Comparison of ENCODE assay signal across 16 cellular contexts in the genomic region with DNA sequence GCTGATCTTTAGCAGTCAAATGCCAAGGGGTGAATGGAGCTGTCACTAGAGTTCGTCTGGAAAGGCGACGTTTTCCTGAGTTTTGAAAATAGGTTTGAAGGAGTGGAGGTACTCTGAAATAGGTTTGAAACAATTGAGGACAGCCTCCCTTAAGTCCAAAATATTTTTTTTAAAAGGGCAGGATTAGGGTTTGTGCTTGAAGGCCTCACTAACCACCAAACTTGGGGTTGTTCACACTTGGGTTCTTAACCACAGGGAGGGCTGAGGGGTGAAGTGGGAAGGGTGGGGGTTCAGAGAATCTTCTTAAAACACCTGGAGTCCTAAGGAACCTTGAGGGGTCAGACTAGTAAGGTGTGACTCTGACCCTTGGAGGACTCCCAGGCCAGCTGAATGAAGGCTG. TPM values are rescaled to one million over a fixed set of nuclear protein-coding genes. Genes with fewer than 3 reads are reported as not detected.
DNase-seq lines count a peak whose midpoint lies in the region; ATAC-seq, FAIRE-seq and TF ChIP-seq lines count a peak whose summit lies in the region.
"Had no signal": no experiment of that assay in that cellular context is flagged by ENCODE, and none has a peak within 500 bp of the region (broad histone marks: within the 10 kb centered on the region; RNA-seq: fewer than 3 reads in every experiment).

No MANE protein-coding gene starts in this region.

- no peak overlapping the region for H3K4me2 ChIP-seq in OCI-LY3 (ENCODE audit: low read length)
- no peak overlapping the region for H3K4me2 ChIP-seq in K562 (ENCODE audit: insufficient read depth, low read length)
- no peak overlapping the region for H3K4me2 ChIP-seq in parathyroid adenoma (ENCODE audit: low read length)

- in situ Hi-C loops in K562 (cut with MboI) = no loop called here

- H3K9me3 ChIP-seq in OCI-LY3 (ENCODE audit: insufficient read depth, low read length) (no peaks in the 10 kb centered on the region), K562 (replicated peaks; ENCODE audit: control insufficient read depth, insufficient read depth, low read depth, low read length) (no peaks in the 10 kb centered on the region), parathyroid adenoma (ENCODE audit: control insufficient read depth, low read length) (no peaks in the 10 kb centered on the region), lower lobe of right lung (no peaks in the 10 kb centered on the region)
- H3K9me3 ChIP-seq: left lung, upper lobe of left lung had no signal

- no peaks in the 10 kb centered on the region for H3K9me3 Mint-ChIP-seq in activated T-cell treated with anti-CD3 and anti-CD28 coated beads, Interleukin-2, amount 50 U/mL, for 72 hours
- H3K9me3 Mint-ChIP-seq in activated T-cell treated with anti-CD3 and anti-CD28 coated beads, Interleukin-2, amount 50 U/mL, for 4 hours = no peaks in the 10 kb centered on the region
- H3K9me3 Mint-ChIP-seq: activated naive CD4-positive, alpha-beta T cell treated with anti-CD3 and anti-CD28 coated beads for 36 hours; endodermal cell; nephron had no signal

- H3K27me3 Mint-ChIP-seq in activated T-cell treated with anti-CD3 and anti-CD28 coated beads, Interleukin-2, amount 50 U/mL, for 72 hours (ENCODE audit: low read depth) = no peaks in the 10 kb centered on the region
- H3K27me3 Mint-ChIP-seq in activated T-cell treated with anti-CD3 and anti-CD28 coated beads, Interleukin-2, amount 50 U/mL, for 4 hours (ENCODE audit: low read depth) = no peaks in the 10 kb centered on the region

- H2AFZ ChIP-seq in OCI-LY3 (ENCODE audit: low read depth, low read length) = peak overlapping the region; percentile 68
- H2AFZ ChIP-seq in K562 (ENCODE audit: low read depth, low read length) = peak overlapping the region; percentile 93
- peak overlapping the region; percentile 76 for H2AFZ ChIP-seq in parathyroid adenoma

- no peaks in the 10 kb centered on the region for H3K36me3 Mint-ChIP-seq in activated T-cell treated with anti-CD3 and anti-CD28 coated beads, Interleukin-2, amount 50 U/mL, for 72 hours (ENCODE audit: insufficient read depth in 2 of 2)
- no peaks in the 10 kb centered on the region for H3K36me3 Mint-ChIP-seq in activated T-cell treated with anti-CD3 and anti-CD28 coated beads, Interleukin-2, amount 50 U/mL, for 4 hours (ENCODE audit: insufficient read depth)

- no peak for FAIRE-seq in K562 (lab: Jason Lieb, UNC)

- H3K9me1 ChIP-seq in K562 (ENCODE audit: control insufficient read depth, insufficient read depth, low read length) = no peaks in the 10 kb centered on the region

- CTCF ChIA-PET in K562 (lab: Yijun Ruan, JAX; ENCODE audit: low intra/inter-chr PET ratio) = interaction anchor here (0.9 to 2.8 kb wide), 6 partner anchors 72 to 296 kb away, joined by 3 to 29 read pairs (median 7); no protein-coding TSS in a partner anchor

- intact Hi-C loops in K562 (cut with micrococcal nuclease) (loop anchor here (2.0 to 10.0 kb wide), 4 partner anchors 83 to 297 kb away; a partner anchor contains a TSS), lower lobe of right lung (cut with DNase I) (no loop called here)

- ATAC-seq in activated T-cell treated with anti-CD3 and anti-CD28 coated beads, Interleukin-2, amount 50 U/mL, for 72 hours (replicated peaks in 1 of 2) = no peak
- ATAC-seq in activated T-cell treated with anti-CD3 and anti-CD28 coated beads, Interleukin-2, amount 50 U/mL, for 4 hours = no peak
- no peak for ATAC-seq in K562
- ATAC-seq in activated CD4-positive, CD25-positive, alpha-beta regulatory T cell treated with anti-CD3 and anti-CD28 coated beads, Interleukin-2, amount 50 U/mL, for 24 hours = no peak
- ATAC-seq in lower lobe of right lung = no peak

- no peak overlapping the region for H3K9ac ChIP-seq in OCI-LY3 (ENCODE audit: low read length)
- 0 out of 4 replicates have a peak overlapping the region, but pooled peaks of 1 of the 2 experiments have one; percentile 14 for H3K9ac ChIP-seq in K562 (ENCODE audit: insufficient read depth in 1 of 2, low read depth in 2 of 2, low read length in 2 of 2)
- H3K9ac ChIP-seq in parathyroid adenoma = no peak overlapping the region

- H3K79me2 ChIP-seq in OCI-LY3 (ENCODE audit: low read length) (no peaks in the 10 kb centered on the region), K562 (ENCODE audit: control insufficient read depth, insufficient read depth, low read length) (no peaks in the 10 kb centered on the region), parathyroid adenoma (no peaks in the 10 kb centered on the region)

- POLR2A ChIA-PET in K562 (lab: Yijun Ruan, JAX) = interaction anchor here (0.6 to 2.3 kb wide), 8 partner anchors 7 to 268 kb away, joined by 3 to 9 read pairs (median 4); a partner anchor contains a TSS

- H3K4me3 Mint-ChIP-seq in activated T-cell treated with anti-CD3 and anti-CD28 coated beads, Interleukin-2, amount 50 U/mL, for 72 hours = no peak overlapping the region
- H3K4me3 Mint-ChIP-seq in activated T-cell treated with anti-CD3 and anti-CD28 coated beads, Interleukin-2, amount 50 U/mL, for 4 hours = no peak overlapping the region
- H3K4me3 Mint-ChIP-seq: endodermal cell, nephron had no signal

- TF ChIP-seq EP300 in K562 (IDR thresholded peaks at IDR 0.05; ENCODE audit: low read length) = no peak

- H3K36me3 ChIP-seq in OCI-LY3 (replicated peaks; ENCODE audit: low read depth, low read length) (no peaks in the 10 kb centered on the region), K562 (ENCODE audit: control insufficient read depth, insufficient read depth, low read length) (no peaks in the 10 kb centered on the region), parathyroid adenoma (ENCODE audit: control insufficient read depth, insufficient read depth, low read length) (no peaks in the 10 kb centered on the region), lower lobe of right lung (no peaks in the 10 kb centered on the region)
- H3K36me3 ChIP-seq: left lung, upper lobe of left lung had no signal

- no peaks in the 10 kb centered on the region for H4K20me1 ChIP-seq in OCI-LY3 (ENCODE audit: insufficient read depth, low read length)
- H4K20me1 ChIP-seq in K562 (replicated peaks; ENCODE audit: control insufficient read depth, insufficient read depth, low read length) = peaks cover 8% of the 10 kb centered on the region; the same call in 1 of the 2 replicates

- no peak for TF ChIP-seq RAD21 in K562 (CRISPR knock-in tag; conservative IDR thresholded peaks at IDR 0.05 in 1 of 2, IDR thresholded peaks at IDR 0.05 in 1 of 2)

- no peak for TF ChIP-seq CTCF in OCI-LY3 (IDR thresholded peaks at IDR 0.05; ENCODE audit: low read depth, low read length)
- TF ChIP-seq CTCF in K562 (IDR thresholded peaks at IDR 0.05 in 2 of 3, conservative IDR thresholded peaks at IDR 0.05 in 1 of 3; ENCODE audit: insufficient read depth in 2 of 3, low read depth in 1 of 3, low read length in 3 of 3) = no peak
- no peak for TF ChIP-seq CTCF in parathyroid adenoma (IDR thresholded peaks at IDR 0.05)
- TF ChIP-seq CTCF in lower lobe of right lung (IDR thresholded peaks at IDR 0.05) = no peak

- DNase-seq in activated T-cell treated with anti-CD3 and anti-CD28 coated beads, Interleukin-2, amount 50 U/mL, for 72 hours = no peak
- DNase-seq in activated T-cell treated with anti-CD3 and anti-CD28 coated beads, Interleukin-2, amount 50 U/mL, for 4 hours = no peak
- DNase-seq in K562 (ENCODE audit: extremely low read depth in 1 of 4, low spot score in 3 of 4) (no peak), HuH-7 (ENCODE audit: low spot score) (no peak), lower lobe of right lung (no peak)
- DNase-seq: foreskin keratinocyte had no signal

- 81% methylated on average over 3 of the region's 3 CpGs for WGBS in K562 (ENCODE audit: insufficient coverage, low coverage, missing lambda C conversion rate)

- no peak for TF ChIP-seq POLR2A in K562 (conservative IDR thresholded peaks at IDR 0.05)

- peaks cover 12% of the 10 kb centered on the region for H3K4me1 ChIP-seq in OCI-LY3 (ENCODE audit: low read length)
- H3K4me1 ChIP-seq in K562 (replicated peaks in 1 of 2; ENCODE audit: control insufficient read depth in 2 of 2, insufficient read depth in 2 of 2, low read length in 2 of 2) = peaks cover 3 to 16% of the 10 kb centered on the region in 2 experiments
- H3K4me1 ChIP-seq in parathyroid adenoma = peaks cover 3% of the 10 kb centered on the region
- H3K4me1 ChIP-seq in lower lobe of right lung = peaks cover 36% of the 10 kb centered on the region

- H3K27me3 ChIP-seq in OCI-LY3 (ENCODE audit: low read depth, low read length) (no peaks in the 10 kb centered on the region), K562 (ENCODE audit: control insufficient read depth in 2 of 2, insufficient read depth in 2 of 2, low read length in 2 of 2) (peaks cover 0 to 13% of the 10 kb centered on the region in 2 experiments; a peak in 2 of 5 replicates), parathyroid adenoma (ENCODE audit: control insufficient read depth, insufficient read depth, low read length) (no peaks in the 10 kb centered on the region), lower lobe of right lung (ENCODE audit: low read depth) (no peaks in the 10 kb centered on the region)
- H3K27me3 ChIP-seq: foreskin keratinocyte, left lung, upper lobe of left lung had no signal

- H3K4me1 Mint-ChIP-seq in activated T-cell treated with anti-CD3 and anti-CD28 coated beads, Interleukin-2, amount 50 U/mL, for 72 hours (ENCODE audit: low read depth) = peaks cover 42% of the 10 kb centered on the region
- H3K4me1 Mint-ChIP-seq in activated T-cell treated with anti-CD3 and anti-CD28 coated beads, Interleukin-2, amount 50 U/mL, for 4 hours (ENCODE audit: low read depth) = peaks cover 43% of the 10 kb centered on the region

- H3K27ac ChIP-seq in OCI-LY3 (ENCODE audit: low read length) (no peak overlapping the region), K562 (ENCODE audit: extremely low read depth, low read depth, low read length) (no peak overlapping the region), parathyroid adenoma (no peak overlapping the region), lower lobe of right lung (no peak overlapping the region)
- H3K27ac ChIP-seq: foreskin keratinocyte, RWPE1 had no signal

- peak overlapping the region; percentile 73 for H3K27ac Mint-ChIP-seq in activated T-cell treated with anti-CD3 and anti-CD28 coated beads, Interleukin-2, amount 50 U/mL, for 72 hours

- H3K4me3 ChIP-seq in OCI-LY3 (ENCODE audit: low read length) = no peak overlapping the region
- H3K4me3 ChIP-seq in K562 = no peak overlapping the region
- no peak overlapping the region for H3K4me3 ChIP-seq in parathyroid adenoma (ENCODE audit: low read depth, low read length)
- no peak overlapping the region for H3K4me3 ChIP-seq in lower lobe of right lung
- H3K4me3 ChIP-seq: left lung, upper lobe of left lung had no signal

- BruUV-seq in K562 (replicated peaks; lab: Mats Ljungman, UMichigan) = no TSS peak

RNA-seq across cellular contexts. Expression of a gene that starts 3.5 kb away (rescaled TPM):
- total RNA-seq in activated T-cell treated with anti-CD3 and anti-CD28 coated beads, Interleukin-2, amount 50 U/mL, for 72 hours = under 1 TPM; 0.31 to 0.58 TPM
- under 1 TPM; 0.13 to 0.65 (median 0.24) TPM for total RNA-seq in activated T-cell treated with anti-CD3 and anti-CD28 coated beads, Interleukin-2, amount 50 U/mL, for 4 hours
- total RNA-seq in K562 (2011; cell fraction: chromatin; rRNA removed; ENCODE audit: low replicate concordance) = not detected in 2 replicates
- total RNA-seq in K562 (2011; cell fraction: nucleolus; rRNA removed) = under 0.01 TPM in 1 of 2 replicates, not detected in the other
- not detected in 2 replicates for total RNA-seq in K562 (2011; cell fraction: nucleoplasm; rRNA removed)
- 0.04 TPM in 1 of 2 replicates, not detected in the other for total RNA-seq in K562 (2014; rRNA removed)
- 0.03 TPM in 1 of 2 replicates, not detected in the other for total RNA-seq in K562 (2014; rRNA removed; fragmentation: Illumina TruSeq; extraction: Trizol)
- total RNA-seq in K562 (2015; rRNA removed; fragmentation: Illumina TruSeq; extraction: Trizol) = not detected in 2 replicates
- 0.04 TPM in 1 of 2 replicates, not detected in the other for total RNA-seq in K562 (2021)
- not detected in 2 replicates for polyA plus RNA-seq in K562 (2011; rRNA removed)
- under 0.01 TPM in 1 of 2 replicates, not detected in the other for polyA plus RNA-seq in K562 (2011; cell fraction: cytosol; rRNA removed)
- polyA plus RNA-seq in K562 (2011; cell fraction: nucleus; rRNA removed) = not detected in 2 replicates
- 0.03 and 0.79 TPM in 2 replicates for polyA plus RNA-seq in K562 (2012)
- 0.01 and 0.03 TPM in 2 replicates for polyA plus RNA-seq in K562 (2014; fragmentation: Illumina TruSeq; extraction: Trizol)
- under 1 TPM; 0.01 TPM for polyA plus RNA-seq in K562 (2014; fragmentation: Nextera tagmentation; extraction: Ambion mirVana)
- 0.01 TPM in 1 of 2 replicates, not detected in the other for polyA plus RNA-seq in K562 (2014; rRNA removed)
- polyA minus RNA-seq in K562 (2011; rRNA and poly(A)+ RNA removed) = not detected in 2 replicates
- not detected in 2 replicates for polyA minus RNA-seq in K562 (2011; cell fraction: cytosol; rRNA and poly(A)+ RNA removed)
- not detected in 2 replicates for polyA minus RNA-seq in K562 (2011; cell fraction: nucleus; rRNA and poly(A)+ RNA removed)
- 14.9 TPM for total RNA-seq in lower lobe of right lung
- total RNA-seq: endodermal cell, HT-29 had no signal

RNA-seq across cellular contexts. Expression of a gene that starts 7.4 kb away (rescaled TPM):
- 10 to 100 TPM; 38.6 to 40.4 TPM for total RNA-seq in activated T-cell treated with anti-CD3 and anti-CD28 coated beads, Interleukin-2, amount 50 U/mL, for 72 hours
- 10 to 100 TPM; 33.9 to 37.9 (median 35.2) TPM for total RNA-seq in activated T-cell treated with anti-CD3 and anti-CD28 coated beads, Interleukin-2, amount 50 U/mL, for 4 hours
- total RNA-seq in K562 (2011; cell fraction: chromatin; rRNA removed; ENCODE audit: low replicate concordance) = 48.4 and 50.0 TPM in 2 replicates
- total RNA-seq in K562 (2011; cell fraction: nucleolus; rRNA removed) = 25.0 and 27.0 TPM in 2 replicates
- total RNA-seq in K562 (2011; cell fraction: nucleoplasm; rRNA removed) = 37.1 and 41.4 TPM in 2 replicates
- total RNA-seq in K562 (2014; rRNA removed) (36.3 and 49.4 TPM in 2 replicates), K562 (2014; rRNA removed; fragmentation: Illumina TruSeq; extraction: Trizol) (96.0 and 113 TPM in 2 replicates), K562 (2015; rRNA removed; fragmentation: Illumina TruSeq; extraction: Trizol) (63.5 and 65.7 TPM in 2 replicates), K562 (2021) (71.5 and 72.9 TPM in 2 replicates), lower lobe of right lung (47.1 TPM)
- polyA plus RNA-seq in K562 (2011; rRNA removed) (40.2 and 75.1 TPM in 2 replicates), K562 (2014; fragmentation: Illumina TruSeq; extraction: Trizol) (91.6 and 94.7 TPM in 2 replicates), K562 (2014; fragmentation: Nextera tagmentation; extraction: Ambion mirVana) (100 to 1,000 TPM; 100 to 140 TPM), K562 (2014; rRNA removed) (38.1 and 41.4 TPM in 2 replicates)
- 27.5 and 29.4 TPM in 2 replicates for polyA plus RNA-seq in K562 (2011; cell fraction: cytosol; rRNA removed)
- 31.7 and 39.3 TPM in 2 replicates for polyA plus RNA-seq in K562 (2011; cell fraction: nucleus; rRNA removed)
- polyA plus RNA-seq in K562 (2012) = 71.4 and 72.1 TPM in 2 replicates
- polyA minus RNA-seq in K562 (2011; rRNA and poly(A)+ RNA removed) = 49.8 and 68.3 TPM in 2 replicates
- 27.7 and 44.4 TPM in 2 replicates for polyA minus RNA-seq in K562 (2011; cell fraction: cytosol; rRNA and poly(A)+ RNA removed)
- 20.3 and 28.5 TPM in 2 replicates for polyA minus RNA-seq in K562 (2011; cell fraction: nucleus; rRNA and poly(A)+ RNA removed)

RNA-seq across cellular contexts. Expression of a gene that starts 37.8 kb away (rescaled TPM):
- total RNA-seq in activated T-cell treated with anti-CD3 and anti-CD28 coated beads, Interleukin-2, amount 50 U/mL, for 72 hours = 10 to 100 TPM; 48.6 to 52.2 TPM
- 10 to 100 TPM; 40.3 to 59.8 (median 49.8) TPM for total RNA-seq in activated T-cell treated with anti-CD3 and anti-CD28 coated beads, Interleukin-2, amount 50 U/mL, for 4 hours
- 104 and 158 TPM in 2 replicates for total RNA-seq in K562 (2011; cell fraction: chromatin; rRNA removed; ENCODE audit: low replicate concordance)
- total RNA-seq in K562 (2011; cell fraction: nucleolus; rRNA removed) = 66.7 and 84.5 TPM in 2 replicates
- total RNA-seq in K562 (2011; cell fraction: nucleoplasm; rRNA removed) = 76.9 and 103 TPM in 2 replicates
- total RNA-seq in K562 (2014; rRNA removed) (48.5 and 49.8 TPM in 2 replicates), K562 (2014; rRNA removed; fragmentation: Illumina TruSeq; extraction: Trizol) (29.2 and 34.0 TPM in 2 replicates), K562 (2015; rRNA removed; fragmentation: Illumina TruSeq; extraction: Trizol) (42.6 and 51.5 TPM in 2 replicates), K562 (2021) (64.7 and 68.8 TPM in 2 replicates), lower lobe of right lung (75.0 TPM)
- polyA plus RNA-seq in K562 (2011; rRNA removed) (73.0 and 100.0 TPM in 2 replicates), K562 (2014; fragmentation: Illumina TruSeq; extraction: Trizol) (62.7 and 65.1 TPM in 2 replicates), K562 (2014; fragmentation: Nextera tagmentation; extraction: Ambion mirVana) (10 to 100 TPM; 16.6 to 37.6 TPM), K562 (2014; rRNA removed) (66.3 and 74.4 TPM in 2 replicates)
- polyA plus RNA-seq in K562 (2011; cell fraction: cytosol; rRNA removed) = 72.9 and 97.6 TPM in 2 replicates
- 309 and 379 TPM in 2 replicates for polyA plus RNA-seq in K562 (2011; cell fraction: nucleus; rRNA removed)
- polyA plus RNA-seq in K562 (2012) = 49.1 and 105 TPM in 2 replicates
- polyA minus RNA-seq in K562 (2011; rRNA and poly(A)+ RNA removed) = 30.3 and 39.6 TPM in 2 replicates
- 32.1 and 33.3 TPM in 2 replicates for polyA minus RNA-seq in K562 (2011; cell fraction: cytosol; rRNA and poly(A)+ RNA removed)
- polyA minus RNA-seq in K562 (2011; cell fraction: nucleus; rRNA and poly(A)+ RNA removed) = 47.8 and 79.8 TPM in 2 replicates

RNA-seq across cellular contexts. Expression of a gene that starts 51.4 kb away (rescaled TPM):
- 10 to 100 TPM; 23.6 to 28.0 TPM for total RNA-seq in activated T-cell treated with anti-CD3 and anti-CD28 coated beads, Interleukin-2, amount 50 U/mL, for 72 hours
- 100 to 1,000 TPM; 147 to 196 (median 149) TPM for total RNA-seq in activated T-cell treated with anti-CD3 and anti-CD28 coated beads, Interleukin-2, amount 50 U/mL, for 4 hours
- 19.7 and 24.1 TPM in 2 replicates for total RNA-seq in K562 (2011; cell fraction: chromatin; rRNA removed; ENCODE audit: low replicate concordance)
- 17.4 and 22.8 TPM in 2 replicates for total RNA-seq in K562 (2011; cell fraction: nucleolus; rRNA removed)
- total RNA-seq in K562 (2011; cell fraction: nucleoplasm; rRNA removed) = 17.6 and 18.1 TPM in 2 replicates
- 26.4 and 35.6 TPM in 2 replicates for total RNA-seq in K562 (2014; rRNA removed)
- total RNA-seq in K562 (2014; rRNA removed; fragmentation: Illumina TruSeq; extraction: Trizol) = 50.2 and 52.2 TPM in 2 replicates
- 52.2 and 55.2 TPM in 2 replicates for total RNA-seq in K562 (2015; rRNA removed; fragmentation: Illumina TruSeq; extraction: Trizol)
- total RNA-seq in K562 (2021) = 36.6 and 40.2 TPM in 2 replicates
- polyA plus RNA-seq in K562 (2011; rRNA removed) = 11.6 and 14.1 TPM in 2 replicates
- polyA plus RNA-seq in K562 (2011; cell fraction: cytosol; rRNA removed) = 15.5 and 20.6 TPM in 2 replicates
- polyA plus RNA-seq in K562 (2011; cell fraction: nucleus; rRNA removed) = 20.8 and 22.1 TPM in 2 replicates
- polyA plus RNA-seq in K562 (2012) = 42.3 and 44.7 TPM in 2 replicates
- 46.2 and 64.1 TPM in 2 replicates for polyA plus RNA-seq in K562 (2014; fragmentation: Illumina TruSeq; extraction: Trizol)
- 100 to 1,000 TPM; 119 to 145 TPM for polyA plus RNA-seq in K562 (2014; fragmentation: Nextera tagmentation; extraction: Ambion mirVana)
- polyA plus RNA-seq in K562 (2014; rRNA removed) = 33.7 and 34.6 TPM in 2 replicates
- 12.1 and 17.0 TPM in 2 replicates for polyA minus RNA-seq in K562 (2011; rRNA and poly(A)+ RNA removed)
- polyA minus RNA-seq in K562 (2011; cell fraction: cytosol; rRNA and poly(A)+ RNA removed) = 13.9 and 18.3 TPM in 2 replicates
- 11.1 and 11.6 TPM in 2 replicates for polyA minus RNA-seq in K562 (2011; cell fraction: nucleus; rRNA and poly(A)+ RNA removed)
- total RNA-seq in lower lobe of right lung = 38.3 TPM
